Comparison of ENCODE assay signal across 1 cellular context in the genomic region with DNA sequence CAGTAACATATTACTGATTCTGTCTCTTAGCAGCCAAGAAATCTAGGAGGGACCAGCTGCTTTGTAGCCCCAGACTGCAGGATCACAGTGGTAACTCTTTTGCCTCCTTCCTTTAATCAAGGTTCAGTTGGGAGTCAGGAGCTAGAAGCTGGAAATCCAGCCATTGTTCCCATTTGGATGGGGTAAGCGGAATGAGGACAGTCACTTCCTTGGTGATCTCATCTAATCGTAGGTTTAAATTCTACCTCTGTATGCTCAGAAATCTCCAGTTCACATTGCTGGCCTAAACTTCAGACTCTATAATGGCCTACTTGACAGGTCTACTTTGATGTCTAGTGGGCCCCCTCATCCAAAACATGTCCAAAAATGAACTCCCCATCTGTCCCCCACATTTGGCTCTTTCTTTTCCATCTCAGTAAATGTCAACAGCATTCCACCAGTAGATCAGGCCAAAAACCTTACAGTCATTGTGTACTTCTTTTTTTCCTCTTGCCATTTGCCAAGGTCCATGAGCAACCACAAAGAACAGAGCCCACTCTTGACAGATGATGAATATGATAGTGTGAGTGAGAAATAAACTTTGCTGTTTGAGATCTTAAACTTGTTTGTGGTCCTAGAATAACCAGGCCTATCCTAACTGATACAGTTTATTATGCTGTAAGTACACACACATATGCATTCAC.
TF ChIP-seq lines count a peak whose summit lies in the region.

No MANE protein-coding gene starts in this region.

TF ChIP-seq in GM23338, 12 proteins besides CTCF, POLR2A, EP300 and RAD21 (continued from another document):
- TF ChIP-seq, protein P1, sequence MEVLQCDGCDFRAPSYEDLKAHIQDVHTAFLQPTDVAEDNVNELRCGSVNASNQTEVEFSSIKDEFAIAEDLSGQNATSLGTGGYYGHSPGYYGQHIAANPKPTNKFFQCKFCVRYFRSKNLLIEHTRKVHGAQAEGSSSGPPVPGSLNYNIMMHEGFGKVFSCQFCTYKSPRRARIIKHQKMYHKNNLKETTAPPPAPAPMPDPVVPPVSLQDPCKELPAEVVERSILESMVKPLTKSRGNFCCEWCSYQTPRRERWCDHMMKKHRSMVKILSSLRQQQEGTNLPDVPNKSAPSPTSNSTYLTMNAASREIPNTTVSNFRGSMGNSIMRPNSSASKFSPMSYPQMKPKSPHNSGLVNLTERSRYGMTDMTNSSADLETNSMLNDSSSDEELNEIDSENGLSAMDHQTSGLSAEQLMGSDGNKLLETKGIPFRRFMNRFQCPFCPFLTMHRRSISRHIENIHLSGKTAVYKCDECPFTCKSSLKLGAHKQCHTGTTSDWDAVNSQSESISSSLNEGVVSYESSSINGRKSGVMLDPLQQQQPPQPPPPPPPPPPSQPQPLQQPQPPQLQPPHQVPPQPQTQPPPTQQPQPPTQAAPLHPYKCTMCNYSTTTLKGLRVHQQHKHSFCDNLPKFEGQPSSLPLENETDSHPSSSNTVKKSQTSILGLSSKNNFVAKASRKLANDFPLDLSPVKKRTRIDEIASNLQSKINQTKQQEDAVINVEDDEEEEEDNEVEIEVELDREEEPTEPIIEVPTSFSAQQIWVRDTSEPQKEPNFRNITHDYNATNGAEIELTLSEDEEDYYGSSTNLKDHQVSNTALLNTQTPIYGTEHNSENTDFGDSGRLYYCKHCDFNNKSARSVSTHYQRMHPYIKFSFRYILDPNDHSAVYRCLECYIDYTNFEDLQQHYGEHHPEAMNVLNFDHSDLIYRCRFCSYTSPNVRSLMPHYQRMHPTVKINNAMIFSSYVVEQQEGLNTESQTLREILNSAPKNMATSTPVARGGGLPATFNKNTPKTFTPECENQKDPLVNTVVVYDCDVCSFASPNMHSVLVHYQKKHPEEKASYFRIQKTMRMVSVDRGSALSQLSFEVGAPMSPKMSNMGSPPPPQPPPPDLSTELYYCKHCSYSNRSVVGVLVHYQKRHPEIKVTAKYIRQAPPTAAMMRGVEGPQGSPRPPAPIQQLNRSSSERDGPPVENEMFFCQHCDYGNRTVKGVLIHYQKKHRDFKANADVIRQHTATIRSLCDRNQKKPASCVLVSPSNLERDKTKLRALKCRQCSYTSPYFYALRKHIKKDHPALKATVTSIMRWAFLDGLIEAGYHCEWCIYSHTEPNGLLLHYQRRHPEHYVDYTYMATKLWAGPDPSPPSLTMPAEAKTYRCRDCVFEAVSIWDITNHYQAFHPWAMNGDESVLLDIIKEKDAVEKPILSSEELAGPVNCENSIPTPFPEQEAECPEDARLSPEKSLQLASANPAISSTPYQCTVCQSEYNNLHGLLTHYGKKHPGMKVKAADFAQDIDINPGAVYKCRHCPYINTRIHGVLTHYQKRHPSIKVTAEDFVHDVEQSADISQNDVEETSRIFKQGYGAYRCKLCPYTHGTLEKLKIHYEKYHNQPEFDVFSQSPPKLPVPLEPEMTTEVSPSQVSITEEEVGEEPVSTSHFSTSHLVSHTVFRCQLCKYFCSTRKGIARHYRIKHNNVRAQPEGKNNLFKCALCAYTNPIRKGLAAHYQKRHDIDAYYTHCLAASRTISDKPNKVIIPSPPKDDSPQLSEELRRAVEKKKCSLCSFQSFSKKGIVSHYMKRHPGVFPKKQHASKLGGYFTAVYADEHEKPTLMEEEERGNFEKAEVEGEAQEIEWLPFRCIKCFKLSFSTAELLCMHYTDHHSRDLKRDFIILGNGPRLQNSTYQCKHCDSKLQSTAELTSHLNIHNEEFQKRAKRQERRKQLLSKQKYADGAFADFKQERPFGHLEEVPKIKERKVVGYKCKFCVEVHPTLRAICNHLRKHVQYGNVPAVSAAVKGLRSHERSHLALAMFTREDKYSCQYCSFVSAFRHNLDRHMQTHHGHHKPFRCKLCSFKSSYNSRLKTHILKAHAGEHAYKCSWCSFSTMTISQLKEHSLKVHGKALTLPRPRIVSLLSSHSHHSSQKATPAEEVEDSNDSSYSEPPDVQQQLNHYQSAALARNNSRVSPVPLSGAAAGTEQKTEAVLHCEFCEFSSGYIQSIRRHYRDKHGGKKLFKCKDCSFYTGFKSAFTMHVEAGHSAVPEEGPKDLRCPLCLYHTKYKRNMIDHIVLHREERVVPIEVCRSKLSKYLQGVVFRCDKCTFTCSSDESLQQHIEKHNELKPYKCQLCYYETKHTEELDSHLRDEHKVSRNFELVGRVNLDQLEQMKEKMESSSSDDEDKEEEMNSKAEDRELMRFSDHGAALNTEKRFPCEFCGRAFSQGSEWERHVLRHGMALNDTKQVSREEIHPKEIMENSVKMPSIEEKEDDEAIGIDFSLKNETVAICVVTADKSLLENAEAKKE (CRISPR knock-in tag; IDR thresholded peaks at IDR 0.05), result no peak
- TF ChIP-seq EZH2 (IDR thresholded peaks at IDR 0.05; ENCODE audit: low read depth, unreplicated experiment), result no peak
TF ChIP-seq in GM23338: peak in this region for 0.
